8 cellular contexts compared by ENCODE assay signal in genomic region chrX:71128915-71129765, GRCh38. TPM values are rescaled to one million over a fixed set of nuclear protein-coding genes. Genes with fewer than 3 reads are reported as not detected.
DNase-seq lines count a peak whose midpoint lies in the region; ATAC-seq and TF ChIP-seq lines count a peak whose summit lies in the region.

No MANE protein-coding gene starts in this region.

- no peaks in the 10 kb centered on the region for H3K9me3 ChIP-seq in left lung

- no peak overlapping the region for H3K4me3 ChIP-seq in left lung

- DNase-seq in CD1c-positive myeloid dendritic cell (ENCODE audit: extremely low spot score) (peak; percentile 77), NCI-H128 (lab: John Stamatoyannopoulos, UW; ENCODE audit: unreplicated experiment) (peak; percentile 20), caudate nucleus (lab: John Stamatoyannopoulos, UW) (peak in 56 of 61 donors; percentile 1 to 68 (median 22)), left lung (peak; percentile 70 to 88)
- DNase-seq in activated CD4-positive, alpha-beta T cell treated with anti-CD3 and anti-CD28 coated beads for 4 hours = peak; percentile 70 to 83
- peak; percentile 49 to 53 (median 50) for DNase-seq in stimulated activated CD4-positive, alpha-beta T cell treated with anti-CD3 and anti-CD28 coated beads, TNF-alpha, amount 100 ng/mL, for 4 hours (ENCODE audit: low read depth in 3 of 3)

- H3K27me3 ChIP-seq in left lung = no peaks in the 10 kb centered on the region

- no peaks in the 10 kb centered on the region for H3K4me1 ChIP-seq in left lung

- TF ChIP-seq CTCF in left lung (IDR thresholded peaks at IDR 0.05) = peak; percentile 52 to 65

- intact Hi-C loops in left lung (cut with DNase I) = no loop called here

- ATAC-seq in GM19463 (IDR thresholded peaks at IDR 0.05; ENCODE audit: unreplicated experiment) (peak; percentile 87), left lung (peak; percentile 91), HG02970 (IDR thresholded peaks at IDR 0.05; ENCODE audit: low FRiP score, unreplicated experiment) (no peak)

- H3K27ac ChIP-seq in caudate nucleus (ENCODE audit: low read depth, low read length) (no peak overlapping the region), left lung (no peak overlapping the region)

- H3K36me3 ChIP-seq in left lung = peaks cover 0 to 90% of the 10 kb centered on the region in 2 donors

RNA-seq across cellular contexts. Expression of gene MED12, which starts 10.7 kb away (rescaled TPM):
- total RNA-seq in left lung = 10 to 100 TPM; 37.0 to 42.7 TPM

RNA-seq across cellular contexts. Expression of gene NLGN3, which starts 15.5 kb away (rescaled TPM):
- 1 to 10 TPM; 1.0 to 4.5 TPM for total RNA-seq in left lung

RNA-seq across cellular contexts. Expression of gene IL2RG, which starts 17.8 kb away (rescaled TPM):
- total RNA-seq in left lung = 10 to 100 TPM; 12.0 to 36.0 TPM

RNA-seq across cellular contexts. Expression of gene CXorf65, which starts 22.6 kb away (rescaled TPM):
- under 1 TPM in 1 of 2 donors, not detected in 1; 0.84 TPM for total RNA-seq in left lung

RNA-seq across cellular contexts. Expression of gene FOXO4, which starts 33.5 kb away (rescaled TPM):
- 10 to 100 TPM; 19.0 to 19.6 TPM for total RNA-seq in left lung

Comparison
In these comparisons a context has a peak if more than half of its experiments do, and no peak if none do; other contexts are left out.
1. DNase-seq: peak in every context shown above with its lines; median percentile 79 in left lung; 77 in CD1c-positive myeloid dendritic cell; 76 in activated CD4-positive, alpha-beta T cell treated with anti-CD3 and anti-CD28 coated beads for 4 hours; 50 in stimulated activated CD4-positive, alpha-beta T cell treated with anti-CD3 and anti-CD28 coated beads, TNF-alpha, amount 100 ng/mL, for 4 hours; 22 in caudate nucleus; 20 in NCI-H128.